25 cellular contexts compared by ENCODE assay signal in genomic region chr2:133824869-133825268, GRCh38.
"Had no signal": no experiment of that assay in that cellular context is flagged by ENCODE, and none has a peak within 500 bp of the region (broad histone marks: within the 10 kb centered on the region; RNA-seq: fewer than 3 reads in every experiment).

No MANE protein-coding gene starts in this region.

- ATAC-seq: esophagus mucosa; foreskin keratinocyte; gastroesophageal sphincter; left lung; lower lobe of right lung; mucosa of descending colon; naive thymus-derived CD8-positive, alpha-beta T cell had no signal

- DNase-seq: dermis blood vessel endothelial cell; dorsolateral prefrontal cortex; effector CD4-positive, alpha-beta T cell; effector memory CD4-positive, alpha-beta T cell; erythroblast; foreskin keratinocyte; glutamatergic neuron; head of caudate nucleus; heart right ventricle; hippocampal formation; left cardiac atrium; left lung; lower lobe of right lung; mesenchymal stem cell; mucosa of descending colon; naive B cell; naive thymus-derived CD8-positive, alpha-beta T cell had no signal

- FAIRE-seq: colon, frontal cortex, islet of Langerhans, keratinocyte had no signal

- H3K9me3 ChIP-seq: gastroesophageal sphincter, heart right ventricle, left lung, lower lobe of right lung, mucosa of descending colon had no signal

- H3K27me3 ChIP-seq: foreskin keratinocyte, gastroesophageal sphincter, heart right ventricle, left lung had no signal

- H3K4me3 ChIP-seq: coronary artery, dorsolateral prefrontal cortex, gastroesophageal sphincter, heart right ventricle, left lung, lower lobe of right lung, mucosa of descending colon had no signal

- H3K27ac ChIP-seq: coronary artery, dorsolateral prefrontal cortex, epithelial cell of prostate, foreskin keratinocyte, gastroesophageal sphincter, heart right ventricle, left lung, lower lobe of right lung had no signal

- H3K36me3 ChIP-seq: gastroesophageal sphincter, heart right ventricle, left lung, lower lobe of right lung had no signal

- H3K4me1 ChIP-seq: gastroesophageal sphincter, left lung, lower lobe of right lung had no signal
